Comparison of ENCODE assay signal across 9 cellular contexts in genomic region chr1:1326075-1326605, GRCh38. TPM values are rescaled to one million over a fixed set of nuclear protein-coding genes. Genes with fewer than 3 reads are reported as not detected.
DNase-seq lines count a peak whose midpoint lies in the region; ATAC-seq and TF ChIP-seq lines count a peak whose summit lies in the region.
"Had no signal": no experiment of that assay in that cellular context is flagged by ENCODE, and none has a peak within 500 bp of the region (broad histone marks: within the 10 kb centered on the region; RNA-seq: fewer than 3 reads in every experiment).

No MANE protein-coding gene starts in this region.

- peak overlapping the region in 6 of 8 donors; percentile 21 to 83 (median 26) for H3K27ac Mint-ChIP-seq in CD8-positive, alpha-beta memory T cell
- no peak overlapping the region for H3K27ac Mint-ChIP-seq in central memory CD8-positive, alpha-beta T cell (ENCODE audit: low read depth)

- H3K4me3 Mint-ChIP-seq in CD8-positive, alpha-beta memory T cell = peak overlapping the region; percentile 40 to 89 (median 54)
- H3K4me3 Mint-ChIP-seq in central memory CD8-positive, alpha-beta T cell = peak overlapping the region; percentile 84

- H3K27me3 ChIP-seq in CD8-positive, alpha-beta memory T cell (ENCODE audit: insufficient read depth, low read length, poor library complexity, severe bottlenecking) = no peaks in the 10 kb centered on the region
- no peaks in the 10 kb centered on the region for H3K27me3 ChIP-seq in neural cell (ENCODE audit: insufficient read depth, low read depth, low read length)

- no peaks in the 10 kb centered on the region for H3K9me3 Mint-ChIP-seq in CD8-positive, alpha-beta memory T cell
- no peaks in the 10 kb centered on the region for H3K9me3 Mint-ChIP-seq in central memory CD8-positive, alpha-beta T cell

- peaks cover 34% of the 10 kb centered on the region for H3K79me2 ChIP-seq in neural cell (replicated peaks; ENCODE audit: insufficient read depth, low read length)

- no peaks in the 10 kb centered on the region for H3K27me3 Mint-ChIP-seq in CD8-positive, alpha-beta memory T cell
- H3K27me3 Mint-ChIP-seq in central memory CD8-positive, alpha-beta T cell = no peaks in the 10 kb centered on the region

- no peaks in the 10 kb centered on the region for H3K9me3 ChIP-seq in CD8-positive, alpha-beta memory T cell (ENCODE audit: low read length)
- H3K9me3 ChIP-seq in neural cell (ENCODE audit: low read length) = no peaks in the 10 kb centered on the region

- no peak for DNase-seq in CD8-positive, alpha-beta memory T cell
- DNase-seq in NAMALWA (ENCODE audit: low spot score) (peak; percentile 66), D341Med (ENCODE audit: low spot score) (no peak), mucosa of gallbladder (ENCODE audit: low spot score) (no peak), dedifferentiated amniotic fluid mesenchymal stem cell (ENCODE audit: extremely low spot score) (no peak), NCI-H2029 (lab: John Stamatoyannopoulos, UW) (no peak)
- DNase-seq in central memory CD8-positive, alpha-beta T cell (ENCODE audit: low spot score in 2 of 2) = no peak
- DNase-seq: NCI-H774 had no signal

- H3K4me2 ChIP-seq in neural cell (ENCODE audit: low read length) = no peak overlapping the region

- peaks cover 32% of the 10 kb centered on the region for H3K4me1 ChIP-seq in CD8-positive, alpha-beta memory T cell (ENCODE audit: insufficient read depth, low read length)

- ATAC-seq in central memory CD8-positive, alpha-beta T cell (replicated peaks; ENCODE audit: extremely low read depth, poor library complexity, severe bottlenecking) = no peak

- no peaks in the 10 kb centered on the region for H3K9me2 ChIP-seq in neural cell (ENCODE audit: insufficient read depth, low read length)

- TF ChIP-seq CTCF in neural cell (IDR thresholded peaks at IDR 0.05; ENCODE audit: poor library complexity, severe bottlenecking) = no peak

- peaks cover 5% of the 10 kb centered on the region for H4K20me1 ChIP-seq in neural cell (ENCODE audit: insufficient read depth)

- H2AFZ ChIP-seq in neural cell (ENCODE audit: low read depth, low read length) = no peak overlapping the region

- no peaks in the 10 kb centered on the region for H3K36me3 ChIP-seq in CD8-positive, alpha-beta memory T cell (ENCODE audit: insufficient read depth, low read length)
- H3K36me3 ChIP-seq in neural cell (ENCODE audit: insufficient read depth, low read length) = no peaks in the 10 kb centered on the region

- no peak overlapping the region for H3K27ac ChIP-seq in CD8-positive, alpha-beta memory T cell (ENCODE audit: low read depth, low read length)
- no peak overlapping the region for H3K27ac ChIP-seq in neural cell (ENCODE audit: low read length)

- no peak for TF ChIP-seq EP300 in neural cell (conservative IDR thresholded peaks at IDR 0.05; ENCODE audit: poor library complexity, severe bottlenecking)

- no peak for TF ChIP-seq RAD21 in neural cell (conservative IDR thresholded peaks at IDR 0.05)

- POLR2A ChIA-PET in CD8-positive, alpha-beta memory T cell (lab: Charles Lee) = interaction anchor here (0.7 kb wide), 1 partner anchor 86 kb away, joined by 4 read pairs; no protein-coding TSS in a partner anchor

- CTCF ChIA-PET in CD8-positive, alpha-beta memory T cell (lab: Charles Lee) = interaction anchor here (1.0 kb wide), 1 partner anchor 204 kb away, joined by 4 read pairs; no protein-coding TSS in a partner anchor

- peak overlapping the region; percentile 69 for H3K4me3 ChIP-seq in CD8-positive, alpha-beta memory T cell (ENCODE audit: low read length)
- peak overlapping the region; percentile 99 for H3K4me3 ChIP-seq in neural cell (ENCODE audit: low read length)

- H3K4me1 Mint-ChIP-seq in CD8-positive, alpha-beta memory T cell = peaks cover 21 to 46% (median 33%) of the 10 kb centered on the region in 3 donors
- peaks cover 31% of the 10 kb centered on the region for H3K4me1 Mint-ChIP-seq in central memory CD8-positive, alpha-beta T cell

- H3F3A ChIP-seq in neural cell (ENCODE audit: insufficient read depth, low read length, poor library complexity, severe bottlenecking) = no peaks in the 10 kb centered on the region

- H3K9ac ChIP-seq in neural cell (ENCODE audit: low read length) = peak overlapping the region; percentile 93

- peaks cover 0 to 20% (median 0%) of the 10 kb centered on the region in 3 donors for H3K36me3 Mint-ChIP-seq in CD8-positive, alpha-beta memory T cell
- peaks cover 13% of the 10 kb centered on the region for H3K36me3 Mint-ChIP-seq in central memory CD8-positive, alpha-beta T cell (ENCODE audit: insufficient read depth)

TF ChIP-seq in neural cell, 6 proteins besides CTCF, POLR2A, EP300 and RAD21:
- TF ChIP-seq EZH2 (IDR thresholded peaks at IDR 0.05; ENCODE audit: borderline replicate concordance, insufficient read depth, low read length, poor library complexity, severe bottlenecking) = no peak
- TF ChIP-seq REST (IDR thresholded peaks at IDR 0.05; ENCODE audit: borderline replicate concordance) = no peak
- TF ChIP-seq SMC3 (conservative IDR thresholded peaks at IDR 0.05; ENCODE audit: poor library complexity) = no peak
- no peak for TF ChIP-seq TAF1 (IDR thresholded peaks at IDR 0.05; ENCODE audit: low read depth)
- no peak for TF ChIP-seq POLR2AphosphoS5 (IDR thresholded peaks at IDR 0.05)
- no peak for TF ChIP-seq MXI1 (conservative IDR thresholded peaks at IDR 0.05; ENCODE audit: poor library complexity, severe bottlenecking)

RNA-seq across cellular contexts. Expression of gene CPTP, which starts 1.5 kb away (rescaled TPM):
- total RNA-seq in CD8-positive, alpha-beta memory T cell = 10 to 100 TPM; 17.6 to 18.3 TPM
- 23.6 TPM for polyA plus RNA-seq in CD8-positive, alpha-beta memory T cell
- 9.9 and 13.3 TPM in 2 replicates for polyA plus RNA-seq in neural cell
- 21.6 and 22.4 TPM in 2 replicates for polyA minus RNA-seq in neural cell
- total RNA-seq in mucosa of gallbladder = 36.1 TPM

RNA-seq across cellular contexts. Expression of gene INTS11, which starts 1.7 kb away (rescaled TPM):
- 100 to 1,000 TPM; 117 to 118 TPM for total RNA-seq in CD8-positive, alpha-beta memory T cell
- polyA plus RNA-seq in CD8-positive, alpha-beta memory T cell = 70.5 TPM
- polyA plus RNA-seq in neural cell = 131 and 132 TPM in 2 replicates
- 48.9 and 50.2 TPM in 2 replicates for polyA minus RNA-seq in neural cell
- total RNA-seq in mucosa of gallbladder = 121 TPM

RNA-seq across cellular contexts. Expression of gene TAS1R3, which starts 4.9 kb away (rescaled TPM):
- total RNA-seq in CD8-positive, alpha-beta memory T cell = under 1 TPM; 0.53 to 0.62 TPM
- polyA plus RNA-seq in CD8-positive, alpha-beta memory T cell = 0.28 TPM
- polyA plus RNA-seq in neural cell = 1.0 and 1.2 TPM in 2 replicates
- polyA minus RNA-seq in neural cell = 0.73 and 1.6 TPM in 2 replicates
- 0.40 TPM for total RNA-seq in mucosa of gallbladder

RNA-seq across cellular contexts. Expression of gene PUSL1, which starts 17.7 kb away (rescaled TPM):
- total RNA-seq in CD8-positive, alpha-beta memory T cell = 10 to 100 TPM; 32.9 to 34.3 TPM
- 22.0 TPM for polyA plus RNA-seq in CD8-positive, alpha-beta memory T cell
- polyA plus RNA-seq in neural cell = 25.0 and 36.8 TPM in 2 replicates
- 21.9 and 24.3 TPM in 2 replicates for polyA minus RNA-seq in neural cell
- total RNA-seq in mucosa of gallbladder = 19.0 TPM

RNA-seq across cellular contexts. Expression of gene ACAP3, which starts 18.4 kb away (rescaled TPM):
- 10 to 100 TPM; 36.4 to 38.8 TPM for total RNA-seq in CD8-positive, alpha-beta memory T cell
- polyA plus RNA-seq in CD8-positive, alpha-beta memory T cell = 6.9 TPM
- polyA plus RNA-seq in neural cell = 186 and 230 TPM in 2 replicates
- 105 and 125 TPM in 2 replicates for polyA minus RNA-seq in neural cell
- 86.6 TPM for total RNA-seq in mucosa of gallbladder
